14 cellular contexts compared by ENCODE assay signal in the genomic region with DNA sequence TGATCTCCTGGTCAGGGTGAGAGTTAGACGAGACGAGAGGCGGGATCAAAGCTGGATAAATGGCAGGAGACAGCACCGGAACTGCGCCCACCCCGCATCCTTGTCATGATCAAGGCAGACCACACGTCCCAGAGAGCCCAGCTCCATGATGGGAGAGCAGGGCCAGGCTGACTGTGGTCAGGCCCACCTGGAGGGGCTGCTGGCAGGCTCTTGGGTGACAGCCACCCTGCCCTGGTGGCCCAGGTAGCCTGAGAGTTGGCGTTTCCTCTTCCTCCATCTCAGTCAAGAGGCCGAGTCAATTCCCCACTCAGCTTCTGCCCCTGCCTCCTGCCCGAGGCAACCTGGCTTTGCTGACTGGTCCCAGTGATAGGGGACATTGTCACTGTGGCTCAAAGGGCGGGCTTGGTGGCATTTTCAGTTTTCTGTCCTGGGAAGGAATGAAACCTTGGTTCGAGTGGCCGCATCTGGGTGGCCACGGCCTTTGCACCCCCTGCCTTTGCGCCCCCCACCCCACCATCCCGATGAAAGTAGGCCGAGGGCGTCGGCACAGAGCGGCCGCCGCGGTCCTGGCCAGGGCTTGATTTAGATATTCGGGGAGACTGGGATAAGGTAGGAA.
DNase-seq lines count a peak whose midpoint lies in the region; ATAC-seq and TF ChIP-seq lines count a peak whose summit lies in the region.
"Had no signal": no experiment of that assay in that cellular context is flagged by ENCODE, and none has a peak within 500 bp of the region (broad histone marks: within the 10 kb centered on the region; RNA-seq: fewer than 3 reads in every experiment).

No MANE protein-coding gene starts in this region.

- H3K9me3 ChIP-seq in duodenal mucosa (ENCODE audit: control insufficient read depth in 1 of 2, low read length in 2 of 2) = no peaks in the 10 kb centered on the region
- no peaks in the 10 kb centered on the region for H3K9me3 ChIP-seq in liver (ENCODE audit: control insufficient read depth in 4 of 4, low read length in 3 of 4)
- no peaks in the 10 kb centered on the region for H3K9me3 ChIP-seq in stomach

- H3K27ac ChIP-seq in duodenal mucosa (ENCODE audit: low read depth, low read length) (peak overlapping the region; percentile 84), liver (ENCODE audit: low read depth in 1 of 2, low read length in 2 of 2) (peak overlapping the region; percentile 80 to 96), stomach (peak overlapping the region; percentile 82 to 100 (median 99))

- TF ChIP-seq POLR2A in stomach (IDR thresholded peaks at IDR 0.05) = no peak

- peaks cover 47 to 49% of the 10 kb centered on the region in 2 donors for H3K4me1 ChIP-seq in duodenal mucosa (ENCODE audit: control insufficient read depth in 1 of 2, insufficient read depth in 2 of 2, low read length in 2 of 2)
- peaks cover 42 to 88% (median 70%) of the 10 kb centered on the region in 4 donors for H3K4me1 ChIP-seq in liver (ENCODE audit: control insufficient read depth in 4 of 4, insufficient read depth in 4 of 4, low read length in 3 of 4)
- H3K4me1 ChIP-seq in stomach = peaks cover 98 to 100% (median 100%) of the 10 kb centered on the region in 4 donors

- H3K9ac ChIP-seq in duodenal mucosa (ENCODE audit: low read depth in 1 of 2, low read length in 2 of 2) = no peak overlapping the region
- H3K9ac ChIP-seq in liver (ENCODE audit: low read depth in 1 of 2, low read length in 2 of 2) = no peak overlapping the region

- 77% methylated on average over 24 of the region's 24 CpGs for WGBS in liver
- WGBS in stomach, 5 donors = 38 to 64% (median 43%) methylated on average over 22 to 24 of the region's 24 CpGs

- TF ChIP-seq CTCF in HFF-Myc (IDR thresholded peaks at IDR 0.05; ENCODE audit: low read depth, low read length, missing control alignments) = no peak
- TF ChIP-seq CTCF in liver (IDR thresholded peaks at IDR 0.05; ENCODE audit: low read depth, low read length, missing input control) = no peak
- no peak for TF ChIP-seq CTCF in stomach (IDR thresholded peaks at IDR 0.05)

- TF ChIP-seq RAD21 in liver (IDR thresholded peaks at IDR 0.05) = no peak

- H3K4me3 ChIP-seq in HFF-Myc (replicated peaks; ENCODE audit: low read depth, low read length) (peak overlapping the region; percentile 69; the same call in 1 of the 2 replicates), duodenal mucosa (ENCODE audit: low read depth in 1 of 2, low read length in 2 of 2) (no peak overlapping the region), liver (ENCODE audit: low read depth in 1 of 3, low read length in 3 of 3) (no peak overlapping the region), stomach (peak overlapping the region in 2 of 4 donors; percentile 23 to 43)

- TF ChIP-seq EP300 in stomach (IDR thresholded peaks at IDR 0.05) = no peak

- DNase-seq in HFF-Myc (ENCODE audit: extremely low read depth, low read depth) = no peak
- peak; percentile 26 for DNase-seq in stomach
- DNase-seq in T-helper 9 cell = no peak
- DNase-seq in nucleus accumbens (lab: John Stamatoyannopoulos, UW) = no peak
- DNase-seq in NCI-H524 (lab: John Stamatoyannopoulos, UW) = no peak
- DNase-seq: activated CD4-positive, alpha-beta T cell treated with anti-CD3 and anti-CD28 coated beads for 4 hours; activated gamma-delta T cell treated with Interleukin-2 at 50 U/mL for 16 hours; H9; MV-4-11; NCI-H526 treated with DMSO at 0.1 percent for 48 hours; occipital lobe had no signal

- ATAC-seq in HG02885 (IDR thresholded peaks at IDR 0.05; ENCODE audit: poor library complexity, unreplicated experiment) = no peak

- H3K36me3 ChIP-seq in duodenal mucosa (ENCODE audit: control insufficient read depth in 1 of 2, insufficient read depth in 2 of 2, low read length in 2 of 2) = peaks cover 6 to 66% of the 10 kb centered on the region in 2 donors
- H3K36me3 ChIP-seq in liver (ENCODE audit: control insufficient read depth in 4 of 4, insufficient read depth in 3 of 4, low read depth in 1 of 4, low read length in 3 of 4) = peaks cover 0 to 1% (median 0%) of the 10 kb centered on the region in 4 donors
- H3K36me3 ChIP-seq in stomach = peaks cover 24 to 63% (median 44%) of the 10 kb centered on the region in 4 donors

- intact Hi-C loops in stomach (cut with DNase I; ENCODE audit: low total_unique reads) = no loop called here

- H3K27me3 ChIP-seq in duodenal mucosa (ENCODE audit: control insufficient read depth in 1 of 2, insufficient read depth in 2 of 2, low read length in 2 of 2) = no peaks in the 10 kb centered on the region
- no peaks in the 10 kb centered on the region for H3K27me3 ChIP-seq in liver (ENCODE audit: control insufficient read depth in 4 of 4, insufficient read depth in 4 of 4, low read length in 3 of 4)
- no peaks in the 10 kb centered on the region for H3K27me3 ChIP-seq in stomach

TF ChIP-seq in liver, 16 proteins besides CTCF, POLR2A, EP300 and RAD21:
- TF ChIP-seq REST (IDR thresholded peaks at IDR 0.05) = no peak
